8 cellular contexts compared by ENCODE assay signal in genomic region chr15:58748787-58749531, GRCh38. TPM values are rescaled to one million over a fixed set of nuclear protein-coding genes. Genes with fewer than 3 reads are reported as not detected.
DNase-seq lines count a peak whose midpoint lies in the region; ATAC-seq lines count a peak whose summit lies in the region.

No MANE protein-coding gene starts in this region.

- no peak overlapping the region for H4K5ac ChIP-seq in mesendoderm (ENCODE audit: low read length)

- H2BK15ac ChIP-seq in mesendoderm (replicated peaks; ENCODE audit: low read depth) = no peak overlapping the region

- H3K4me3 ChIP-seq in mesendoderm (ENCODE audit: low read length) = peak overlapping the region; percentile 69

- peaks cover 36% of the 10 kb centered on the region for H3K79me2 ChIP-seq in mesendoderm (ENCODE audit: control insufficient read depth, insufficient read depth, low read length)

- peak overlapping the region; percentile 82 for H2BK5ac ChIP-seq in mesendoderm (ENCODE audit: low read length)

- DNase-seq in DMS53 (lab: John Stamatoyannopoulos, UW) (peak; percentile 77), DMS53 treated with DMSO at 0.1 percent for 48 hours (lab: John Stamatoyannopoulos, UW; ENCODE audit: unreplicated experiment) (no peak), NCI-H146 treated with DMSO at 0.1 percent for 48 hours (lab: John Stamatoyannopoulos, UW; ENCODE audit: unreplicated experiment) (peak; percentile 5), mesendoderm (peak; percentile 81)
- DNase-seq in activated CD4-positive, alpha-beta T cell treated with anti-CD3 and anti-CD28 coated beads, Interleukin-2, amount 50 U/mL, for 4 hours = peak; percentile 26 to 38
- peak; percentile 16 for DNase-seq in effector CD4-positive, alpha-beta T cell
- DNase-seq in stimulated activated naive CD4-positive, alpha-beta T cell treated with Interleukin-2 at 50 U/mL for 16 hours (lab: John Stamatoyannopoulos, UW) = peak; percentile 34

- peak overlapping the region; percentile 72 for H3K18ac ChIP-seq in mesendoderm (ENCODE audit: low read length)

- peak overlapping the region; percentile 94 for H3K9ac ChIP-seq in mesendoderm (ENCODE audit: low read length)

- peak overlapping the region; percentile 85 for H3K4ac ChIP-seq in mesendoderm (ENCODE audit: low read depth, low read length)

- WGBS in mesendoderm (ENCODE audit: extremely low coverage, insufficient coverage, low lambda C conversion rate) = no CpG with 5 or more reads among the region's 82 CpGs

- H3K36me3 ChIP-seq in mesendoderm (ENCODE audit: control insufficient read depth, insufficient read depth, low read length) = no peaks in the 10 kb centered on the region

- H3K79me1 ChIP-seq in mesendoderm (ENCODE audit: low read length) = peaks cover 2% of the 10 kb centered on the region

- H3K4me2 ChIP-seq in mesendoderm (ENCODE audit: low read length) = peak overlapping the region; percentile 77

- no peaks in the 10 kb centered on the region for H3K27me3 ChIP-seq in mesendoderm (ENCODE audit: insufficient read depth, low read length, poor library complexity)

- H3K23ac ChIP-seq in mesendoderm (ENCODE audit: low read length) = peak overlapping the region; percentile 66

- peak; percentile 28 for ATAC-seq in HG02678 (IDR thresholded peaks at IDR 0.05; ENCODE audit: unreplicated experiment)

- H4K8ac ChIP-seq in mesendoderm (ENCODE audit: low read depth, low read length) = no peak overlapping the region

- peak overlapping the region; percentile 97 for H3K27ac ChIP-seq in mesendoderm (ENCODE audit: low read depth, low read length)

- H3K4me1 ChIP-seq in mesendoderm (ENCODE audit: control insufficient read depth, low read depth, low read length) = no peaks in the 10 kb centered on the region

- H2AK5ac ChIP-seq in mesendoderm (ENCODE audit: low read length) = no peak overlapping the region

- H2BK120ac ChIP-seq in mesendoderm (ENCODE audit: low read depth, low read length) = no peak overlapping the region

- H3K56ac ChIP-seq in mesendoderm (ENCODE audit: low read length) = peak overlapping the region; percentile 99

RNA-seq across cellular contexts. Expression of gene ADAM10, which starts 0.5 kb away (rescaled TPM):
- polyA plus RNA-seq in mesendoderm (2013, experiment 1 of 2) = 96.4 TPM
- 94.7 TPM for polyA plus RNA-seq in mesendoderm (2013, experiment 2 of 2)

RNA-seq across cellular contexts. Expression of gene MINDY2, which starts 22.1 kb away (rescaled TPM):
- 12.0 TPM for polyA plus RNA-seq in mesendoderm (2013, experiment 1 of 2)
- polyA plus RNA-seq in mesendoderm (2013, experiment 2 of 2) = 12.1 TPM
